In genomic region chr3:119582178-119582577, GRCh38 we compare ENCODE assay signal across 10 cellular contexts. TPM values are rescaled to one million over a fixed set of nuclear protein-coding genes. Genes with fewer than 3 reads are reported as not detected.
A peak's percentile ranks its signal among the peaks of the same experiment; 100 is the strongest.
DNase-seq lines count a peak whose midpoint lies in the region; ATAC-seq and TF ChIP-seq lines count a peak whose summit lies in the region.
"Had no signal": no experiment of that assay in that cellular context is flagged by ENCODE, and none has a peak within 500 bp of the region (broad histone marks: within the 10 kb centered on the region; RNA-seq: fewer than 3 reads in every experiment).

No MANE protein-coding gene starts in this region.

- H3K27me3 Mint-ChIP-seq in T-helper 17 cell, result no peaks in the 10 kb centered on the region
- peaks cover 32% of the 10 kb centered on the region for H3K27me3 Mint-ChIP-seq in WTC11 (ENCODE audit: low read depth)

- H3K4me3 ChIP-seq in psoas muscle, result no peak overlapping the region
- H3K4me3 ChIP-seq: gastrocnemius medialis had no signal

- no peak overlapping the region for H3K4me3 Mint-ChIP-seq in T-helper 17 cell
- no peak overlapping the region for H3K4me3 Mint-ChIP-seq in WTC11

- peak overlapping the region; percentile 15 for H3K27ac ChIP-seq in psoas muscle
- H3K27ac ChIP-seq in caudate nucleus (ENCODE audit: low read depth, low read length), result no peak overlapping the region

- DNase-seq in T-helper 17 cell (peak in 1 of 3 donors; percentile 14), psoas muscle (no peak), SHP77 treated with DMSO at 0.1 percent for 48 hours (lab: John Stamatoyannopoulos, UW) (no peak), WTC11 (ENCODE audit: low spot score) (no peak), caudate nucleus (lab: John Stamatoyannopoulos, UW) (no peak)
- DNase-seq: gastrocnemius medialis, NCI-H187 treated with DMSO at 0.1 percent for 48 hours, Right ventricle myocardium superior had no signal

- intact Hi-C loops in psoas muscle (cut with DNase I), result no loop called here

- peaks cover 3% of the 10 kb centered on the region for H3K36me3 Mint-ChIP-seq in T-helper 17 cell (ENCODE audit: low read depth)
- H3K36me3 Mint-ChIP-seq in WTC11, result no peaks in the 10 kb centered on the region

- H3K9me3 ChIP-seq in T-helper 17 cell (ENCODE audit: control insufficient read depth, low read length, poor library complexity, severe bottlenecking) (no peaks in the 10 kb centered on the region), psoas muscle (no peaks in the 10 kb centered on the region)
- H3K9me3 ChIP-seq: gastrocnemius medialis had no signal

- CTCF ChIA-PET in WTC11 (lab: Charles Lee), result no interaction called here

- H3K4me1 Mint-ChIP-seq in T-helper 17 cell, result peaks cover 22% of the 10 kb centered on the region
- H3K4me1 Mint-ChIP-seq in WTC11, result peaks cover 13% of the 10 kb centered on the region

- peaks cover 8% of the 10 kb centered on the region for H3K4me1 ChIP-seq in psoas muscle

- peak; percentile 54 for ATAC-seq in GM18502 (IDR thresholded peaks at IDR 0.05; ENCODE audit: poor library complexity, unreplicated experiment)
- ATAC-seq in GM21447 (IDR thresholded peaks at IDR 0.05; ENCODE audit: unreplicated experiment), result peak; percentile 36
- peak; percentile 70 for ATAC-seq in T-helper 17 cell
- ATAC-seq in psoas muscle, result no peak
- ATAC-seq in WTC11, result no peak
- ATAC-seq: gastrocnemius medialis had no signal

- POLR2A ChIA-PET in WTC11 (lab: Charles Lee), result no interaction called here

- TF ChIP-seq CTCF in psoas muscle (IDR thresholded peaks at IDR 0.05) (no peak), WTC11 (IDR thresholded peaks at IDR 0.05) (no peak)

- H3K36me3 ChIP-seq in psoas muscle (ENCODE audit: insufficient read depth in 1 of 2, low read depth in 1 of 2), result peaks cover 8 to 41% of the 10 kb centered on the region in 2 donors

- H3K27ac Mint-ChIP-seq in T-helper 17 cell (peak overlapping the region; percentile 37), WTC11 (no peak overlapping the region)

- no peaks in the 10 kb centered on the region for H3K27me3 ChIP-seq in psoas muscle (ENCODE audit: insufficient read depth in 3 of 3, low read length in 2 of 3)
- H3K27me3 ChIP-seq: gastrocnemius medialis had no signal

- WGBS in psoas muscle, 3 donors, result 73 to 88% (median 74%) methylated on average over 6 of the region's 6 CpGs

- peaks cover 6% of the 10 kb centered on the region; the same call in 1 of the 2 replicates for H3K9me3 Mint-ChIP-seq in WTC11

TF ChIP-seq in WTC11, 78 proteins besides CTCF, POLR2A, EP300 and RAD21:
- TF ChIP-seq ESRRA (CRISPR knock-in tag; IDR thresholded peaks at IDR 0.05; ENCODE audit: borderline replicate concordance) (no peak), PRRX2 (CRISPR knock-in tag; IDR thresholded peaks at IDR 0.05) (no peak), SMAD3 (CRISPR knock-in tag; IDR thresholded peaks at IDR 0.05; ENCODE audit: borderline replicate concordance) (no peak), EMX1 (CRISPR knock-in tag; IDR thresholded peaks at IDR 0.05) (no peak), NR2C2 (CRISPR knock-in tag; IDR thresholded peaks at IDR 0.05) (no peak), JAZF1 (CRISPR knock-in tag; IDR thresholded peaks at IDR 0.05) (no peak), KAT7 (CRISPR knock-in tag; IDR thresholded peaks at IDR 0.05; ENCODE audit: borderline replicate concordance) (no peak), HMGA2 (CRISPR knock-in tag; IDR thresholded peaks at IDR 0.05) (no peak), SP1 (CRISPR knock-in tag; conservative IDR thresholded peaks at IDR 0.05) (no peak), STAT6 (CRISPR knock-in tag; conservative IDR thresholded peaks at IDR 0.05; ENCODE audit: low read depth) (no peak), ATF6 (CRISPR knock-in tag; IDR thresholded peaks at IDR 0.05) (no peak)

RNA-seq across cellular contexts. Expression of gene ADPRH, which starts 2.9 kb away (rescaled TPM):
- total RNA-seq in T-helper 17 cell, result 1 to 10 TPM; 3.6 to 3.7 TPM
- total RNA-seq in psoas muscle, result 10 to 100 TPM; 12.6 to 16.9 (median 14.5) TPM
- polyA plus RNA-seq in psoas muscle, result 10 to 100 TPM in 2 of 3 donors, 1 to 10 TPM in 1; 5.2 to 16.6 (median 15.0) TPM
- 3.6 to 4.3 TPM (median 4.1 TPM) in 3 replicates for total RNA-seq in WTC11 (2021)

RNA-seq across cellular contexts. Expression of gene PLA1A, which starts 15.5 kb away (rescaled TPM):
- total RNA-seq in T-helper 17 cell (under 1 TPM in 1 of 2 donors, not detected in 1; 0.45 TPM), psoas muscle (10 to 100 TPM in 1 of 4 donors, 1 to 10 TPM in 3; 2.3 to 11.7 (median 5.8) TPM), WTC11 (2021) (0.11 TPM in 1 of 3 replicates, not detected in the others)
- polyA plus RNA-seq in psoas muscle, result 1 to 10 TPM; 1.1 to 2.5 (median 2.4) TPM

RNA-seq across cellular contexts. Expression of gene CD80, which starts 22.8 kb away (rescaled TPM):
- 10 to 100 TPM; 13.9 to 14.1 TPM for total RNA-seq in T-helper 17 cell
- total RNA-seq in psoas muscle, result under 1 TPM in 1 of 4 donors, not detected in 3; 0.22 TPM
- under 1 TPM in 2 of 3 donors, not detected in 1; 0.06 to 0.07 TPM for polyA plus RNA-seq in psoas muscle
- 0.14 to 0.24 TPM in 2 of 3 replicates, not detected in the other for total RNA-seq in WTC11 (2021)
- total RNA-seq: Right ventricle myocardium superior had no signal

Comparison
In these comparisons a context has a peak if more than half of its experiments do, and no peak if none do; other contexts are left out.
1. ATAC-seq: peak in GM18502 (single experiment), GM21447 (single experiment) and T-helper 17 cell (single experiment); none in psoas muscle (0 of 4) and WTC11 (single experiment).
2. RNA of gene CD80, which starts 22.8 kb away (total RNA-seq): 13.9 to 14.1 TPM in T-helper 17 cell; 0.14 to 0.24 TPM in WTC11 and 0.22 TPM in psoas muscle; every median in the first group is over 10 times any median in the second.